Comparison of ENCODE assay signal across 22 cellular contexts in the genomic region with DNA sequence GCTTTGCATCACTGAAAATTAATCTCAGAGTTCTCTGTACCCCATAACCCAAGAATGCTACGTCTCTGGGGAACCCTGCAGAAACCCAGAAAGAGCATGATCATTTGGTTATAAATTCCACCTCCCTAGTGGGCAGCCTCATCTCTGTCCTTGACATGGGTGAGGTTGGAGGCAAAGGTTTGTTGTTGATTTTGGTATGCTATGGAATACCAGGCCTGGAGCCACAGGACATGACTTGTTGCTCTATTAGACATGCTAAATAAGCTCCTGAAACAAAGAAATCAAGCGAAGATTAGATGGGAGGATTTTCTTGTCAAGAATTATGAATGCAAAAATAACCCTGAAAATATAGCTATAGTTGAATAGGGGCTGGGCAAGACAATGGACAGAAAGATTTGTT.
"Had no signal": no experiment of that assay in that cellular context is flagged by ENCODE, and none has a peak within 500 bp of the region (broad histone marks: within the 10 kb centered on the region; RNA-seq: fewer than 3 reads in every experiment).

No MANE protein-coding gene starts in this region.

- H3K9me3 ChIP-seq: gastrocnemius medialis, heart right ventricle, left ventricle myocardium inferior, lower lobe of right lung, prostate gland, right lobe of liver, stomach had no signal

- H3K27me3 ChIP-seq: gastrocnemius medialis, right lobe of liver, stomach had no signal

- H3K4me3 ChIP-seq: coronary artery, gastrocnemius medialis, heart right ventricle, left ventricle myocardium inferior, lower lobe of right lung, prostate gland, right lobe of liver, stomach had no signal

- H3K4me1 ChIP-seq: gastrocnemius medialis, heart right ventricle, left ventricle myocardium inferior, lower lobe of right lung, prostate gland, right lobe of liver, stomach had no signal

- H3K79me2 ChIP-seq: parathyroid adenoma had no signal

- FAIRE-seq: endothelial cell of umbilical vein, kidney, urothelium cell line had no signal

- H2AFZ ChIP-seq: parathyroid adenoma had no signal

- H3K27ac ChIP-seq: coronary artery, gastrocnemius medialis, heart right ventricle, left ventricle myocardium inferior, lower lobe of right lung, prostate gland, right lobe of liver, stomach had no signal

- H3K36me3 ChIP-seq: gastrocnemius medialis, heart right ventricle, left ventricle myocardium inferior, lower lobe of right lung, prostate gland, right lobe of liver, stomach had no signal

- DNase-seq: effector CD4-positive, alpha-beta T cell; endodermal cell; gastrocnemius medialis; heart right ventricle; kidney; left cardiac atrium; left ventricle myocardium inferior; lower lobe of right lung; mesenchymal stem cell; naive thymus-derived CD4-positive, alpha-beta T cell; nephron progenitor cell; right lobe of liver; stimulated activated CD4-positive, alpha-beta T cell treated with anti-CD3 and anti-CD28 coated beads, Interleukin-2, amount 100 ng/mL, for 24 hours; stimulated activated CD4-positive, alpha-beta T cell treated with anti-CD3 and anti-CD28 coated beads, Interleukin-4, amount 100 ng/mL, for 4 hours; stimulated activated naive B cell treated with anti-CD40 and anti-IgM and Interleukin-4, amounts not matched to agents 10 μg/mL and 1 μg/mL and 100 μg/mL, for 72 hours; stomach; substantia nigra had no signal

- H3K9ac ChIP-seq: parathyroid adenoma had no signal

- ATAC-seq: gastrocnemius medialis; heart right ventricle; left cardiac atrium; lower lobe of right lung; naive thymus-derived CD4-positive, alpha-beta T cell; right lobe of liver; stimulated activated naive B cell treated with anti-CD40 and anti-IgM and Interleukin-4, amounts not matched to agents 10 μg/mL and 1 μg/mL and 100 μg/mL, for 72 hours had no signal
